ENCODE assay signal across 2 cellular contexts in genomic region chr6:14828146-14828705, GRCh38.
TF ChIP-seq lines count a peak whose summit lies in the region.

No MANE protein-coding gene starts in this region.

TF ChIP-seq in IMR-90, 13 proteins besides CTCF, POLR2A, EP300 and RAD21:
- no peak for TF ChIP-seq RFX5 (IDR thresholded peaks at IDR 0.05; ENCODE audit: low read depth, low read length)
- TF ChIP-seq FOS (IDR thresholded peaks at IDR 0.05; ENCODE audit: low read depth, low read length), result no peak
- no peak for TF ChIP-seq USF2 (IDR thresholded peaks at IDR 0.05; ENCODE audit: low read depth, low read length)

TF ChIP-seq in H1, 55 proteins besides CTCF, POLR2A, EP300 and RAD21:
- TF ChIP-seq RXRA (IDR thresholded peaks at IDR 0.05; ENCODE audit: insufficient read depth, low read depth, low read length), result no peak
- no peak for TF ChIP-seq RFX5 (IDR thresholded peaks at IDR 0.05; ENCODE audit: borderline replicate concordance, low read depth, low read length)
- TF ChIP-seq GTF2F1 (IDR thresholded peaks at IDR 0.05; ENCODE audit: borderline replicate concordance, low read depth, low read length), result no peak
- TF ChIP-seq YY1 (IDR thresholded peaks at IDR 0.05; ENCODE audit: low read depth, low read length), result no peak
- TF ChIP-seq TAF1 (IDR thresholded peaks at IDR 0.05; ENCODE audit: low read depth, low read length), result no peak
- TF ChIP-seq NANOG (IDR thresholded peaks at IDR 0.05; ENCODE audit: insufficient read depth, low read depth, low read length, poor library complexity, severe bottlenecking), result no peak
- no peak for TF ChIP-seq BACH1 (IDR thresholded peaks at IDR 0.05; ENCODE audit: low read length)
- TF ChIP-seq TEAD4 (IDR thresholded peaks at IDR 0.05; ENCODE audit: low read depth, low read length), result no peak
- TF ChIP-seq SRF (IDR thresholded peaks at IDR 0.05; ENCODE audit: low read depth, low read length), result no peak
- TF ChIP-seq NRF1 (IDR thresholded peaks at IDR 0.05; ENCODE audit: low read depth, low read length), result no peak
- no peak for TF ChIP-seq SIN3A (conservative IDR thresholded peaks at IDR 0.05 in 1 of 2, IDR thresholded peaks at IDR 0.05 in 1 of 2; ENCODE audit: low read depth in 1 of 2, low read length in 2 of 2)
- TF ChIP-seq ASH2L (IDR thresholded peaks at IDR 0.05; ENCODE audit: low read length), result no peak
- TF ChIP-seq EZH2 (IDR thresholded peaks at IDR 0.05; ENCODE audit: low read depth, low read length, severe bottlenecking), result no peak
- TF ChIP-seq CREB1 (IDR thresholded peaks at IDR 0.05), result no peak
- no peak for TF ChIP-seq KDM5A (IDR thresholded peaks at IDR 0.05; ENCODE audit: low read length)
- no peak for TF ChIP-seq CBX8 (IDR thresholded peaks at IDR 0.05; ENCODE audit: borderline replicate concordance, low read depth, low read length)
- TF ChIP-seq SIRT6 (IDR thresholded peaks at IDR 0.05; ENCODE audit: low read length), result no peak
